Comparison of ENCODE assay signal across 32 cellular contexts in genomic region chr4:100966846-100967245, GRCh38.
"Had no signal": no experiment of that assay in that cellular context is flagged by ENCODE, and none has a peak within 500 bp of the region (broad histone marks: within the 10 kb centered on the region; RNA-seq: fewer than 3 reads in every experiment).

No MANE protein-coding gene starts in this region.

- H3K27me3 ChIP-seq: colonic mucosa, esophagus squamous epithelium, heart right ventricle, ovary, sigmoid colon, stomach, thyroid gland, vagina had no signal

- H3K4me1 ChIP-seq: colonic mucosa, esophagus squamous epithelium, heart right ventricle, lower lobe of right lung, psoas muscle, sigmoid colon, stomach, thyroid gland, vagina had no signal

- H3K4me1 Mint-ChIP-seq: immature natural killer cell; naive B cell; neural crest cell; stimulated activated effector memory CD8-positive, alpha-beta T cell treated with anti-CD3 and anti-CD28 coated beads, Interleukin-12 subunit alpha, Interleukin-12 subunit beta, amount 100 ng/mL, for 72 hours had no signal

- H3K36me3 ChIP-seq: colonic mucosa, esophagus squamous epithelium, heart right ventricle, lower lobe of right lung, ovary, sigmoid colon, stomach, thyroid gland, vagina had no signal

- ATAC-seq: heart right ventricle; left colon; left ventricle myocardium superior; lower lobe of right lung; natural killer cell treated with Interleukin-12 subunit alpha and Interleukin-12 subunit beta and Interleukin-15 and Interleukin-18, amount 100 ng/mL, for 72 hours; psoas muscle; right cardiac atrium; stimulated activated effector memory CD8-positive, alpha-beta T cell treated with anti-CD3 and anti-CD28 coated beads, Interleukin-12 subunit alpha, Interleukin-12 subunit beta, amount 100 ng/mL, for 72 hours had no signal

- H3K9me3 Mint-ChIP-seq: dendritic cell treated with granulocyte-macrophage colony-stimulating factor and Interleukin-4, amounts not matched to agents 40 ng/mL and 50 ng/mL, for 4 days; immature natural killer cell; naive B cell; natural killer cell treated with Interleukin-12 subunit alpha and Interleukin-12 subunit beta and Interleukin-15 and Interleukin-18, amount 100 ng/mL, for 72 hours; stimulated activated effector memory CD8-positive, alpha-beta T cell treated with anti-CD3 and anti-CD28 coated beads, Interleukin-12 subunit alpha, Interleukin-12 subunit beta, amount 100 ng/mL, for 72 hours had no signal

- H3K4me3 ChIP-seq: colonic mucosa, esophagus squamous epithelium, heart right ventricle, lower lobe of right lung, ovary, psoas muscle, sigmoid colon, stomach, thyroid gland, vagina had no signal

- H3K36me3 Mint-ChIP-seq: immature natural killer cell; natural killer cell treated with Interleukin-12 subunit alpha and Interleukin-12 subunit beta and Interleukin-15 and Interleukin-18, amount 100 ng/mL, for 72 hours; stimulated activated effector memory CD8-positive, alpha-beta T cell treated with anti-CD3 and anti-CD28 coated beads, Interleukin-12 subunit alpha, Interleukin-12 subunit beta, amount 100 ng/mL, for 72 hours had no signal

- H3K9me3 ChIP-seq: colonic mucosa, esophagus squamous epithelium, lower lobe of right lung, ovary, psoas muscle, sigmoid colon, thyroid gland, vagina had no signal

- H3K27ac Mint-ChIP-seq: dendritic cell treated with granulocyte-macrophage colony-stimulating factor and Interleukin-4, amounts not matched to agents 40 ng/mL and 50 ng/mL, for 4 days; immature natural killer cell; naive B cell; natural killer cell treated with Interleukin-12 subunit alpha and Interleukin-12 subunit beta and Interleukin-15 and Interleukin-18, amount 100 ng/mL, for 72 hours; stimulated activated effector memory CD8-positive, alpha-beta T cell treated with anti-CD3 and anti-CD28 coated beads, Interleukin-12 subunit alpha, Interleukin-12 subunit beta, amount 100 ng/mL, for 72 hours had no signal

- H3K27ac ChIP-seq: colonic mucosa, esophagus squamous epithelium, heart right ventricle, lower lobe of right lung, ovary, psoas muscle, sigmoid colon, stomach, thyroid gland, vagina had no signal

- H3K27me3 Mint-ChIP-seq: dendritic cell treated with granulocyte-macrophage colony-stimulating factor and Interleukin-4, amounts not matched to agents 40 ng/mL and 50 ng/mL, for 4 days had no signal

- DNase-seq: colonic mucosa; effector CD8-positive, alpha-beta T cell; erythroblast; esophagus squamous epithelium; foreskin melanocyte; glutamatergic neuron; heart right ventricle; hippocampal formation; immature natural killer cell; islet precursor cell; kidney glomerular epithelial cell; left colon; left ventricle myocardium superior; lower lobe of right lung; naive B cell; nucleus accumbens; ovary; posterior cingulate gyrus; psoas muscle; right cardiac atrium; sigmoid colon; stimulated activated CD4-positive, alpha-beta T cell treated with anti-CD3 and anti-CD28 coated beads, Interleukin-2, amount 100 ng/mL, for 24 hours; stimulated activated CD4-positive, alpha-beta T cell treated with anti-CD3 and anti-CD28 coated beads, Interleukin-4, amount 100 ng/mL, for 24 hours; stimulated activated naive CD4-positive, alpha-beta T cell treated with Interleukin-2 at 50 U/mL for 16 hours; stomach; thyroid gland; trophoblast cell had no signal

- H3K4me3 Mint-ChIP-seq: dendritic cell treated with granulocyte-macrophage colony-stimulating factor and Interleukin-4, amounts not matched to agents 40 ng/mL and 50 ng/mL, for 4 days; immature natural killer cell; naive B cell; natural killer cell treated with Interleukin-12 subunit alpha and Interleukin-12 subunit beta and Interleukin-15 and Interleukin-18, amount 100 ng/mL, for 72 hours; neural crest cell; stimulated activated effector memory CD8-positive, alpha-beta T cell treated with anti-CD3 and anti-CD28 coated beads, Interleukin-12 subunit alpha, Interleukin-12 subunit beta, amount 100 ng/mL, for 72 hours had no signal
